ENCODE assay signal across 10 cellular contexts in genomic region chr12:3315201-3315661, GRCh38.
DNase-seq lines count a peak whose midpoint lies in the region; ATAC-seq and TF ChIP-seq lines count a peak whose summit lies in the region.
"Had no signal": no experiment of that assay in that cellular context is flagged by ENCODE, and none has a peak within 500 bp of the region (broad histone marks: within the 10 kb centered on the region; RNA-seq: fewer than 3 reads in every experiment).

No MANE protein-coding gene starts in this region.

- no peaks in the 10 kb centered on the region for H3K4me1 Mint-ChIP-seq in activated T-cell treated with anti-CD3 and anti-CD28 coated beads, Interleukin-2, amount 50 U/mL, for 4 hours (ENCODE audit: low read depth)
- H3K4me1 Mint-ChIP-seq: CD4-positive, CD25-positive, alpha-beta regulatory T cell had no signal

- TF ChIP-seq CTCF in BJ (IDR thresholded peaks at IDR 0.05; ENCODE audit: insufficient read depth, low read depth, low read length), result no peak

- in situ Hi-C loops in T47D (cut with HindIII; ENCODE audit: low pct_unique_long_range_greater_than_20kb, low sequenced_read_pairs), result no loop called here

- no peak overlapping the region for H3K4me3 ChIP-seq in BJ (ENCODE audit: low read depth, low read length)
- H3K4me3 ChIP-seq: adrenal gland had no signal

- H3K36me3 Mint-ChIP-seq in activated T-cell treated with anti-CD3 and anti-CD28 coated beads, Interleukin-2, amount 50 U/mL, for 4 hours (ENCODE audit: insufficient read depth), result no peaks in the 10 kb centered on the region
- H3K36me3 Mint-ChIP-seq: CD4-positive, CD25-positive, alpha-beta regulatory T cell had no signal

- no peaks in the 10 kb centered on the region for H3K36me3 ChIP-seq in BJ (ENCODE audit: control insufficient read depth, insufficient read depth, low read length)
- H3K36me3 ChIP-seq: adrenal gland had no signal

- H3K9me3 Mint-ChIP-seq in activated T-cell treated with anti-CD3 and anti-CD28 coated beads, Interleukin-2, amount 50 U/mL, for 4 hours, result no peaks in the 10 kb centered on the region

- no peaks in the 10 kb centered on the region; the same call in 1 of the 2 replicates for H3K27me3 ChIP-seq in BJ (ENCODE audit: control insufficient read depth, insufficient read depth, low read length)
- H3K27me3 ChIP-seq: adrenal gland had no signal

- POLR2A ChIA-PET in BJ (lab: Charles Lee), result interaction anchor here (0.6 kb wide), 1 partner anchor 165 kb away, joined by 3 read pairs; no protein-coding TSS in a partner anchor

- CTCF ChIA-PET in BJ (lab: Yijun Ruan, JAX), result interaction anchor here (0.8 to 6.8 kb wide), 9 partner anchors 9 to 488 kb away, joined by 3 to 96 read pairs (median 4); no protein-coding TSS in a partner anchor

- DNase-seq in BJ (ENCODE audit: low read depth) (peak; percentile 50), NCI-H146 treated with DMSO at 0.1 percent for 48 hours (lab: John Stamatoyannopoulos, UW; ENCODE audit: unreplicated experiment) (peak; percentile 99), T47D (ENCODE audit: low read depth in 1 of 2, low spot score in 1 of 2) (peak; percentile 73 to 94), lung microvascular endothelial cell (ENCODE audit: low read depth in 2 of 2) (peak; percentile 92 to 96), hippocampal formation (lab: John Stamatoyannopoulos, UW) (no peak), hepatic stellate cell (ENCODE audit: low spot score) (no peak)
- DNase-seq in activated T-cell treated with anti-CD3 and anti-CD28 coated beads, Interleukin-2, amount 50 U/mL, for 4 hours, result no peak
- DNase-seq: CD4-positive, CD25-positive, alpha-beta regulatory T cell had no signal

- no peak overlapping the region for H3K4me3 Mint-ChIP-seq in activated T-cell treated with anti-CD3 and anti-CD28 coated beads, Interleukin-2, amount 50 U/mL, for 4 hours
- H3K4me3 Mint-ChIP-seq: CD4-positive, CD25-positive, alpha-beta regulatory T cell had no signal

- ATAC-seq in HG02678 (IDR thresholded peaks at IDR 0.05; ENCODE audit: unreplicated experiment), result no peak
- no peak for ATAC-seq in activated T-cell treated with anti-CD3 and anti-CD28 coated beads, Interleukin-2, amount 50 U/mL, for 4 hours

- H3K27me3 Mint-ChIP-seq in activated T-cell treated with anti-CD3 and anti-CD28 coated beads, Interleukin-2, amount 50 U/mL, for 4 hours (ENCODE audit: low read depth), result peaks cover 8% of the 10 kb centered on the region

Comparison
In these comparisons a context has a peak if more than half of its experiments do, and no peak if none do; other contexts are left out.
1. DNase-seq: peak in BJ (single experiment), NCI-H146 treated with DMSO at 0.1 percent for 48 hours (single experiment), T47D (2 of 2) and lung microvascular endothelial cell (2 of 2); none in activated T-cell treated with anti-CD3 and anti-CD28 coated beads, Interleukin-2, amount 50 U/mL, for 4 hours (single experiment), hippocampal formation (0 of 2) and hepatic stellate cell (single experiment).